8 cellular contexts compared by ENCODE assay signal in genomic region chr2:65320042-65320711, GRCh38.
DNase-seq lines count a peak whose midpoint lies in the region; ATAC-seq and TF ChIP-seq lines count a peak whose summit lies in the region.

No MANE protein-coding gene starts in this region.

- H3K4me3 ChIP-seq in AG10803 (ENCODE audit: low read length), result no peak overlapping the region

- H3K27ac Mint-ChIP-seq in stimulated activated naive B cell treated with anti-CD40 and anti-IgM and Interleukin-4, amounts not matched to agents 10 μg/mL and 1 μg/mL and 100 μg/mL, for 72 hours, result peak overlapping the region; percentile 79

- H3K27me3 Mint-ChIP-seq in stimulated activated naive B cell treated with anti-CD40 and anti-IgM and Interleukin-4, amounts not matched to agents 10 μg/mL and 1 μg/mL and 100 μg/mL, for 72 hours, result no peaks in the 10 kb centered on the region

- peak; percentile 75 for TF ChIP-seq CTCF in AG10803 (conservative IDR thresholded peaks at IDR 0.05; ENCODE audit: low read length)

- DNase-seq in AG10803 (ENCODE audit: low read depth), result peak; percentile 89
- peak; percentile 65 for DNase-seq in SK-MEL-5 (ENCODE audit: low read depth, low spot score)
- peak; percentile 88 for DNase-seq in fibroblast of peridontal ligament (ENCODE audit: extremely low read depth)
- DNase-seq in stimulated activated naive B cell treated with anti-CD40 and anti-IgM and Interleukin-4, amounts not matched to agents 10 μg/mL and 1 μg/mL and 100 μg/mL, for 72 hours, result no peak
- no peak for DNase-seq in NCI-H2227 (lab: John Stamatoyannopoulos, UW; ENCODE audit: unreplicated experiment)
- no peak for DNase-seq in Ammon's horn (ENCODE audit: low spot score)

- H3K9me3 Mint-ChIP-seq in stimulated activated naive B cell treated with anti-CD40 and anti-IgM and Interleukin-4, amounts not matched to agents 10 μg/mL and 1 μg/mL and 100 μg/mL, for 72 hours, result peaks cover 0 to 3% of the 10 kb centered on the region in 2 donors

- ATAC-seq in GM18858 (IDR thresholded peaks at IDR 0.05; ENCODE audit: unreplicated experiment) (peak; percentile 56), HG02970 (IDR thresholded peaks at IDR 0.05; ENCODE audit: low FRiP score, unreplicated experiment) (peak; percentile 63)
- ATAC-seq in stimulated activated naive B cell treated with anti-CD40 and anti-IgM and Interleukin-4, amounts not matched to agents 10 μg/mL and 1 μg/mL and 100 μg/mL, for 72 hours (replicated peaks), result peak; percentile 68 to 83

- H3K36me3 Mint-ChIP-seq in stimulated activated naive B cell treated with anti-CD40 and anti-IgM and Interleukin-4, amounts not matched to agents 10 μg/mL and 1 μg/mL and 100 μg/mL, for 72 hours, result peaks cover 21 to 51% of the 10 kb centered on the region in 2 donors

- H3K4me1 Mint-ChIP-seq in stimulated activated naive B cell treated with anti-CD40 and anti-IgM and Interleukin-4, amounts not matched to agents 10 μg/mL and 1 μg/mL and 100 μg/mL, for 72 hours, result peaks cover 13 to 25% of the 10 kb centered on the region in 2 donors

- no peak overlapping the region for H3K4me3 Mint-ChIP-seq in stimulated activated naive B cell treated with anti-CD40 and anti-IgM and Interleukin-4, amounts not matched to agents 10 μg/mL and 1 μg/mL and 100 μg/mL, for 72 hours

- in situ Hi-C loops in SK-MEL-5 (cut with HindIII; ENCODE audit: low pct_unique_long_range_greater_than_20kb, low sequenced_read_pairs), result no loop called here

Comparison
In these comparisons a context has a peak if more than half of its experiments do, and no peak if none do; other contexts are left out.
1. DNase-seq: peak in AG10803 (single experiment), SK-MEL-5 (single experiment) and fibroblast of peridontal ligament (single experiment); none in stimulated activated naive B cell treated with anti-CD40 and anti-IgM and Interleukin-4, amounts not matched to agents 10 μg/mL and 1 μg/mL and 100 μg/mL, for 72 hours (single experiment), NCI-H2227 (single experiment) and Ammon's horn (single experiment).
2. Peak in every context shown above with its lines, with median percentiles within 50 percentile points of each other: ATAC-seq.